In the genomic region with DNA sequence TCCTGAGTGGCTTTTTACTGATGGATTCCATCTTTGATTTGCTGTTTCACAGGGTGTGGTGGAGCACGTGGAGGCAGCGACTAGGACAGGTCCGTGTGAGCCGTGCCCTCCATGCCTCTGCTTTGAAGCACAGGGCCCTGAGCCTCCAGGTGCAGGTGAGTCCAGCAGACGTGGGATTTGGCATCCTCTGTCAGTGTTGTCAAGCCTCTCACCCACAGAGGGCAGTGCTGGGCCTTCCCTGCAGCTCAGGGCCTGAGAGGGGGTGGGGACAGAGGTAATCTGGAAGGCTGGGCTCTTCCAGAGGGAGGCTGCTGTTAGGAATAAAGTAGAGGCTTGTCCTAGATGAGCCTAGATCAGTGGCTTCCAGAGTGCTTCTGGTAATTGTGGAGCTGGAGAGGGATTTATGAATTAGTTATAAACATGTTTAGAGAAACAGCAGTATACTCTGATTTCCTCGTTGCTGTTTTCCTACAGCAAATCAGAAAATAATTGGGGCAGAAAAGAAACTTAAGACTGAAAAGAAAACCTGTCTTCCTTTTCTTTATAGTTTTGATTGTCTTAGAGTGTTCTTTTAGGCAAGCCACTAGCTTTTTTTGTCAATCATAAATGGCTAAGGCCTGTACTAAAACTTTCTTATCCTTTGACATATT, we compare ENCODE assay signal across 8 cellular contexts.
DNase-seq lines count a peak whose midpoint lies in the region; ATAC-seq and TF ChIP-seq lines count a peak whose summit lies in the region.

No MANE protein-coding gene starts in this region.

- BruUV-seq in Calu3 (replicated peaks; lab: Mats Ljungman, UMichigan): no TSS peak
- no TSS peak for BruUV-seq in Panc1 (replicated peaks; lab: Mats Ljungman, UMichigan)

- H3K36me3 Mint-ChIP-seq in Calu3 (ENCODE audit: insufficient read depth, unreplicated experiment): peaks cover 5% of the 10 kb centered on the region

- TF ChIP-seq CTCF in Calu3 (IDR thresholded peaks at IDR 0.05; ENCODE audit: unreplicated experiment) (peak; percentile 81), Panc1 (IDR thresholded peaks at IDR 0.05) (peak; percentile 85), foreskin keratinocyte (conservative IDR thresholded peaks at IDR 0.05) (peak; percentile 88), omental fat pad (IDR thresholded peaks at IDR 0.05) (peak in 1 of 3 donors; percentile 52), upper lobe of right lung (IDR thresholded peaks at IDR 0.05) (peak; percentile 73)

- no peaks in the 10 kb centered on the region for H3K4me1 ChIP-seq in Panc1 (ENCODE audit: control insufficient read depth, insufficient read depth, low read length)
- no peaks in the 10 kb centered on the region for H3K4me1 ChIP-seq in foreskin keratinocyte
- H3K4me1 ChIP-seq in upper lobe of right lung: no peaks in the 10 kb centered on the region

- DNase-seq in Calu3: peak; percentile 86
- peak; percentile 56 for DNase-seq in KBM-7
- DNase-seq in Panc1 (ENCODE audit: low read depth, low spot score): peak; percentile 36
- DNase-seq in activated effector memory CD4-positive, alpha-beta T cell treated with Interleukin-2 at 50 U/mL for 16 hours: peak; percentile 10
- peak; percentile 37 to 65 for DNase-seq in foreskin keratinocyte
- peak; percentile 34 for DNase-seq in omental fat pad (ENCODE audit: low spot score)
- peak; percentile 85 for DNase-seq in upper lobe of right lung

- peak; percentile 98 for ATAC-seq in Panc1
- peak; percentile 98 for ATAC-seq in foreskin keratinocyte
- ATAC-seq in omental fat pad (ENCODE audit: low FRiP score): peak; percentile 98
- peak; percentile 99 for ATAC-seq in upper lobe of right lung
- ATAC-seq in GM19463 (IDR thresholded peaks at IDR 0.05; ENCODE audit: unreplicated experiment): no peak

- no peaks in the 10 kb centered on the region for H3K9me3 Mint-ChIP-seq in Calu3 (ENCODE audit: low read depth, unreplicated experiment)

- H3K4me3 ChIP-seq in Panc1 (ENCODE audit: low read depth in 2 of 2, low read length in 2 of 2) (no peak overlapping the region), upper lobe of right lung (no peak overlapping the region)

- H3K27ac Mint-ChIP-seq in Calu3 (ENCODE audit: unreplicated experiment): no peak overlapping the region

- intact Hi-C loops in Calu3 (cut with micrococcal nuclease; ENCODE audit: unreplicated experiment): loop anchor here (2.0 kb wide), 1 partner anchor 71 kb away; no protein-coding TSS in a partner anchor
- intact Hi-C loops in Panc1 (cut with micrococcal nuclease; ENCODE audit: unreplicated experiment): loop anchor here (10.0 kb wide), 1 partner anchor 73 kb away; no protein-coding TSS in a partner anchor
- intact Hi-C loops in upper lobe of right lung (cut with DNase I): no loop called here

- no peaks in the 10 kb centered on the region for H3K27me3 ChIP-seq in Panc1 (ENCODE audit: control insufficient read depth, insufficient read depth, low read length)
- no peaks in the 10 kb centered on the region for H3K27me3 ChIP-seq in foreskin keratinocyte
- H3K27me3 ChIP-seq in upper lobe of right lung: no peaks in the 10 kb centered on the region

- no peaks in the 10 kb centered on the region for H3K27me3 Mint-ChIP-seq in Calu3 (ENCODE audit: unreplicated experiment)

- H3K36me3 ChIP-seq in Panc1 (ENCODE audit: control insufficient read depth, insufficient read depth, low read length) (no peaks in the 10 kb centered on the region; the same call in 1 of the 2 replicates), upper lobe of right lung (peaks cover 20% of the 10 kb centered on the region)

- no peak overlapping the region for H3K4me3 Mint-ChIP-seq in Calu3 (ENCODE audit: low read depth, unreplicated experiment)

- H3K9me3 ChIP-seq in Panc1 (ENCODE audit: control insufficient read depth, insufficient read depth, low read depth, low read length): no peaks in the 10 kb centered on the region
- H3K9me3 ChIP-seq in upper lobe of right lung: no peaks in the 10 kb centered on the region

- POLR2A ChIA-PET in Panc1 (lab: Charles Lee): no interaction called here

- CTCF ChIA-PET in Calu3 (lab: Charles Lee) (interaction anchor here (1.1 to 1.3 kb wide), 2 partner anchors 69 to 409 kb away, joined by 4 to 5 read pairs; no protein-coding TSS in a partner anchor), Panc1 (lab: Charles Lee) (interaction anchor here (0.6 to 0.7 kb wide), 2 partner anchors 191 to 409 kb away, joined by 3 read pairs; no protein-coding TSS in a partner anchor)

- H3K4me1 Mint-ChIP-seq in Calu3 (ENCODE audit: low read depth, unreplicated experiment): no peaks in the 10 kb centered on the region

- H3K27ac ChIP-seq in Panc1 (ENCODE audit: low read length) (no peak overlapping the region), foreskin keratinocyte (no peak overlapping the region), upper lobe of right lung (no peak overlapping the region)

- in situ Hi-C loops in KBM-7 (cut with MboI; ENCODE audit: low pct_unique_long_range_greater_than_20kb, low sequenced_read_pairs) (no loop called here), Panc1 (cut with HindIII; ENCODE audit: low pct_unique_long_range_greater_than_20kb, low sequenced_read_pairs) (no loop called here)

Comparison
In these comparisons a context has a peak if more than half of its experiments do, and no peak if none do; other contexts are left out.
1. DNase-seq: peak in every context shown above with its lines; median percentile 86 in Calu3; 85 in upper lobe of right lung; 56 in KBM-7; 51 in foreskin keratinocyte; 36 in Panc1; 34 in omental fat pad; 10 in activated effector memory CD4-positive, alpha-beta T cell treated with Interleukin-2 at 50 U/mL for 16 hours.